In the genomic region with DNA sequence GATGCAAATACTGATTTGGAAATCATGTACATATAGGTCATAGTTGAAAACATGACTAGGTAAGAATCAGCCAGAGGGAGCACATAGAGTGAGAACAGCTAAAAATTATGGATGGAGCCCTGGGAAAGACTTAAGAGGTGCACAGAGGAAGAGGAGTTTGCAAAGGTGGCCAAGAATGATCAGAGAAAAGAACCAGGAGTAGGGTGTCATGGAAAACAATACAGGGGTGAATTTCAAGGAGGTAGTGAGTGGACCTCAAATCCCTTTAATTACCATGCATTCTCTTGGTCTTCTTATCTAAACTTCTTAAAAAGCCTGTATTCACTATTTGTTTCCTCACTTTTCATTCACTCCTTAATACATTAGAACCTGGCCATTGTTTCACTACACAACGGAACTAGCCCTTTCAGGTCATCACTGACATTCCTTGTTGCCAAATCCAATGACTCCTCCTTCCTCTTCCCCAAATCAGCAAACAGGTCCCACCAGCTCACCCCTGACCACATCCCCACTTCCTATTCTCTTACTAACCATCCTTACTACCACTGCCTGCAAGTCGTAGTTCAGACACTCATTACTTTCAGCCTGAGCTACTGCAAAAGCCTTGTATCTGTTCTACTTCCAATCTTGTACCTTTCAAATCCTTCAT, we compare ENCODE assay signal across 24 cellular contexts. TPM values are rescaled to one million over a fixed set of nuclear protein-coding genes. Genes with fewer than 3 reads are reported as not detected.
"Had no signal": no experiment of that assay in that cellular context is flagged by ENCODE, and none has a peak within 500 bp of the region (broad histone marks: within the 10 kb centered on the region; RNA-seq: fewer than 3 reads in every experiment).

No MANE protein-coding gene starts in this region.

- ATAC-seq: heart left ventricle; mucosa of descending colon; naive thymus-derived CD8-positive, alpha-beta T cell had no signal

- H3K27me3 ChIP-seq: heart left ventricle, ovary, right atrium auricular region, sigmoid colon, stomach had no signal

- H3K36me3 ChIP-seq: ovary had no signal

- DNase-seq: cortex of kidney; effector memory CD4-positive, alpha-beta T cell; heart left ventricle; hippocampal formation; mammary epithelial cell; mucosa of descending colon; naive thymus-derived CD8-positive, alpha-beta T cell; ovary; sigmoid colon; stimulated activated CD4-positive, alpha-beta T cell treated with anti-CD3 and anti-CD28 coated beads, Interleukin-2, amount 100 ng/mL, for 24 hours; stimulated activated CD4-positive, alpha-beta T cell treated with anti-CD3 and anti-CD28 coated beads, Interleukin-4, amount 100 ng/mL, for 4 hours; stimulated activated naive CD4-positive, alpha-beta T cell; stomach; substantia nigra had no signal

- H3K4me3 ChIP-seq: heart left ventricle, mucosa of descending colon, ovary, right atrium auricular region, sigmoid colon, skin epidermis, stomach, thoracic aorta had no signal

- H3K27ac ChIP-seq: heart left ventricle, ovary, right atrium auricular region, sigmoid colon, skin epidermis, stomach, thoracic aorta had no signal

- H3K4me1 ChIP-seq: heart left ventricle, right atrium auricular region, sigmoid colon, stomach had no signal

- H3K9me3 ChIP-seq: heart left ventricle, mucosa of descending colon, ovary, right atrium auricular region, sigmoid colon, stomach, thoracic aorta had no signal

RNA-seq across cellular contexts. Expression of gene APOA5, which starts 41.5 kb away (rescaled TPM):
- total RNA-seq: esophagus mucosa; fibroblast of lung; frontal cortex; glomerular endothelial cell; heart left ventricle; kidney epithelial cell; mammary epithelial cell; mesenteric fat pad; mucosa of descending colon; naive thymus-derived CD8-positive, alpha-beta T cell; posterior vena cava; right atrium auricular region; sigmoid colon; stomach; thoracic aorta had no signal
